8 cellular contexts compared by ENCODE assay signal in genomic region chr1:157992031-157992568, GRCh38. TPM values are rescaled to one million over a fixed set of nuclear protein-coding genes. Genes with fewer than 3 reads are reported as not detected.
DNase-seq lines count a peak whose midpoint lies in the region; ATAC-seq and TF ChIP-seq lines count a peak whose summit lies in the region.

No MANE protein-coding gene starts in this region.

- in situ Hi-C loops in ACHN (cut with HindIII; ENCODE audit: low pct_ligation_motif_present, low pct_unique_long_range_greater_than_20kb, low sequenced_read_pairs), result no loop called here

- CTCF ChIA-PET in activated CD4-positive, alpha-beta memory T cell treated with anti-CD3 and anti-CD28 coated beads, Interleukin-2, amount 10 ng/mL, durations not matched to agents 7 days and 5 days (lab: Charles Lee), result interaction anchor here (0.7 to 2.8 kb wide), 16 partner anchors 8 to 373 kb away, joined by 3 to 27 read pairs (median 4); no protein-coding TSS in a partner anchor

- no peaks in the 10 kb centered on the region for H3K9me3 ChIP-seq in esophagus (ENCODE audit: control insufficient read depth in 2 of 2, insufficient read depth in 1 of 2, low read depth in 1 of 2, low read length in 1 of 2)
- no peaks in the 10 kb centered on the region for H3K9me3 ChIP-seq in thoracic aorta

- DNase-seq in ACHN, result peak; percentile 72
- peak; percentile 64 to 81 for DNase-seq in NCI-H446 (lab: John Stamatoyannopoulos, UW)
- peak; percentile 33 for DNase-seq in activated CD4-positive, alpha-beta memory T cell treated with anti-CD3 and anti-CD28 coated beads, Interleukin-2, amount 10 ng/mL, durations not matched to agents 7 days and 5 days
- peak; percentile 40 for DNase-seq in naive B cell
- DNase-seq in thoracic aorta (ENCODE audit: low spot score), result no peak

- H3K27ac Mint-ChIP-seq in activated CD4-positive, alpha-beta memory T cell treated with anti-CD3 and anti-CD28 coated beads, Interleukin-2, amount 10 ng/mL, durations not matched to agents 7 days and 5 days, result no peak overlapping the region
- H3K27ac Mint-ChIP-seq in naive B cell, result no peak overlapping the region

- H3K36me3 ChIP-seq in esophagus (ENCODE audit: control insufficient read depth in 2 of 2, insufficient read depth in 2 of 2, low read length in 1 of 2) (no peaks in the 10 kb centered on the region), thoracic aorta (no peaks in the 10 kb centered on the region)

- peaks cover 42% of the 10 kb centered on the region for H3K27me3 Mint-ChIP-seq in activated CD4-positive, alpha-beta memory T cell treated with anti-CD3 and anti-CD28 coated beads, Interleukin-2, amount 10 ng/mL, durations not matched to agents 7 days and 5 days
- H3K27me3 Mint-ChIP-seq in naive B cell, result peaks cover 44 to 81% (median 77%) of the 10 kb centered on the region in 3 donors

- H3K27me3 ChIP-seq in esophagus (ENCODE audit: control insufficient read depth in 1 of 2, insufficient read depth in 2 of 2, low read length in 2 of 2), result no peaks in the 10 kb centered on the region
- no peaks in the 10 kb centered on the region for H3K27me3 ChIP-seq in thoracic aorta (replicated peaks; ENCODE audit: insufficient read depth)

- H3K4me3 ChIP-seq in esophagus (ENCODE audit: low read depth in 1 of 2, low read length in 2 of 2) (no peak overlapping the region), thoracic aorta (no peak overlapping the region)

- H3K27ac ChIP-seq in esophagus (ENCODE audit: low read depth in 2 of 2, low read length in 1 of 2), result peak overlapping the region; percentile 45 to 58
- H3K27ac ChIP-seq in thoracic aorta, result peak overlapping the region; percentile 90 to 94

- TF ChIP-seq CTCF in GM12874 (IDR thresholded peaks at IDR 0.05; ENCODE audit: insufficient read depth, low read depth, low read length) (peak; percentile 90), thoracic aorta (IDR thresholded peaks at IDR 0.05) (peak; percentile 90)

- ATAC-seq in naive B cell (ENCODE audit: low read depth in 2 of 2) (peak; percentile 59 to 63), thoracic aorta (ENCODE audit: insufficient number of reproducible peaks, low FRiP score, low read depth) (peak; percentile 33), GM19452 (IDR thresholded peaks at IDR 0.05; ENCODE audit: unreplicated experiment) (no peak)

- WGBS in esophagus, 2 donors, result 20 to 24% methylated on average over 7 of the region's 7 CpGs

- POLR2A ChIA-PET in activated CD4-positive, alpha-beta memory T cell treated with anti-CD3 and anti-CD28 coated beads, Interleukin-2, amount 10 ng/mL, durations not matched to agents 7 days and 5 days (lab: Charles Lee), result interaction anchor here (0.7 to 0.8 kb wide), 2 partner anchors 155 to 759 kb away, joined by 3 read pairs; no protein-coding TSS in a partner anchor

- H3K4me1 Mint-ChIP-seq in activated CD4-positive, alpha-beta memory T cell treated with anti-CD3 and anti-CD28 coated beads, Interleukin-2, amount 10 ng/mL, durations not matched to agents 7 days and 5 days, result peaks cover 2% of the 10 kb centered on the region
- peaks cover 10 to 24% (median 18%) of the 10 kb centered on the region in 3 donors for H3K4me1 Mint-ChIP-seq in naive B cell

- H3K9me3 Mint-ChIP-seq in activated CD4-positive, alpha-beta memory T cell treated with anti-CD3 and anti-CD28 coated beads, Interleukin-2, amount 10 ng/mL, durations not matched to agents 7 days and 5 days, result no peaks in the 10 kb centered on the region
- H3K9me3 Mint-ChIP-seq in naive B cell, result no peaks in the 10 kb centered on the region

- no peak overlapping the region for H3K4me3 Mint-ChIP-seq in activated CD4-positive, alpha-beta memory T cell treated with anti-CD3 and anti-CD28 coated beads, Interleukin-2, amount 10 ng/mL, durations not matched to agents 7 days and 5 days
- H3K4me3 Mint-ChIP-seq in naive B cell, result peak overlapping the region in 7 of 8 donors; percentile 6 to 86 (median 37)

- H3K36me3 Mint-ChIP-seq in activated CD4-positive, alpha-beta memory T cell treated with anti-CD3 and anti-CD28 coated beads, Interleukin-2, amount 10 ng/mL, durations not matched to agents 7 days and 5 days (ENCODE audit: low read depth), result no peaks in the 10 kb centered on the region
- H3K36me3 Mint-ChIP-seq in naive B cell, result no peaks in the 10 kb centered on the region

- H3K4me1 ChIP-seq in esophagus (ENCODE audit: control insufficient read depth in 2 of 2, insufficient read depth in 2 of 2, low read length in 1 of 2), result peaks cover 0 to 4% of the 10 kb centered on the region in 2 donors
- H3K4me1 ChIP-seq in thoracic aorta (ENCODE audit: control insufficient read depth in 1 of 2, low read depth in 2 of 2), result peaks cover 10 to 31% of the 10 kb centered on the region in 2 donors

RNA-seq across cellular contexts. Expression of gene KIRREL1, which starts 1.3 kb away (rescaled TPM):
- total RNA-seq in activated CD4-positive, alpha-beta memory T cell treated with anti-CD3 and anti-CD28 coated beads, Interleukin-2, amount 10 ng/mL, durations not matched to agents 7 days and 5 days, result not detected
- polyA plus RNA-seq in esophagus (1 to 10 TPM; 2.9 to 3.7 TPM), naive B cell (ENCODE audit: low read depth in 6 of 6) (not detected)
- 100 to 1,000 TPM; 111 to 136 TPM for total RNA-seq in thoracic aorta

Comparison
In these comparisons a context has a peak if more than half of its experiments do, and no peak if none do; other contexts are left out.
1. RNA of gene KIRREL1, which starts 1.3 kb away (total RNA-seq): 111 to 136 TPM in thoracic aorta; not detected in activated CD4-positive, alpha-beta memory T cell treated with anti-CD3 and anti-CD28 coated beads, Interleukin-2, amount 10 ng/mL, durations not matched to agents 7 days and 5 days; every median in the first group is over 100 times any median in the second.